8 cellular contexts compared by ENCODE assay signal in the genomic region with DNA sequence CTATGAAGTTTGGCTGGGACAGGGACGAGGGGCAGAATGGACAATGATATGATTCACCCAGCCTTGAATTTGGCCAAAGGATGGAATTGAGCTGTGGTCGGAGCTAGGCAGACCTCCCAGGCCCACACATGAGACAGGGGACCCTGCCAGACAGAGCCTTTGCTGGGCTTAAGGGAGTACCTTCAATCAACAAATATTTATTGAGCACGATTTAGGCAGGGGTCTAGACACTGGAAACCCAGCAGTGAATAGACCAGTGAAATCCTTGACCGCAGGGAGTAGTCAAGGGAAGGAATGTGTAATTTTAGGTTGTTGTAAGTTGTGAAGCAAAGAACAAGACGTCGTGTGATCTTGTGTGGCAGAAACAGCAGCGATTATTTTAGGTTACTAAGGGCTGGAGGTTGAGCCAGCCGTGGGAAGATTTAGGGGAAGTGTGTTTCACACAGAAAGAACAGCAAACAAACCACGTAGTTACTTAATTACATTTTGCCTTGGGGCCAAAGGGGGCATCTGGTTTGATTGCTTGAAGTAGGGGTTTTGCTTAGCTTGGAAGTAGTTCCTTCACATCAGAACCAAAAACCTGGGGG. TPM values are rescaled to one million over a fixed set of nuclear protein-coding genes. Genes with fewer than 3 reads are reported as not detected.
DNase-seq lines count a peak whose midpoint lies in the region; ATAC-seq and TF ChIP-seq lines count a peak whose summit lies in the region.

No MANE protein-coding gene starts in this region.

- H3K36me3 Mint-ChIP-seq in activated T-cell treated with anti-CD3 and anti-CD28 coated beads, Interleukin-2, amount 50 U/mL, for 4 hours (ENCODE audit: insufficient read depth), result peaks cover 3% of the 10 kb centered on the region

- H3K4me3 Mint-ChIP-seq in activated T-cell treated with anti-CD3 and anti-CD28 coated beads, Interleukin-2, amount 50 U/mL, for 4 hours, result peak overlapping the region; percentile 95

- DNase-seq in Jurkat, Clone E6-1 (ENCODE audit: low read depth, low spot score), result peak; percentile 57
- DNase-seq in activated T-cell treated with anti-CD3 and anti-CD28 coated beads, Interleukin-2, amount 50 U/mL, for 4 hours, result peak; percentile 20
- DNase-seq in germinal center (ENCODE audit: low spot score), result peak; percentile 75
- no peak for DNase-seq in HuH-7 (ENCODE audit: low spot score)

- peak overlapping the region; percentile 45 to 97 (median 90) for H3K27ac ChIP-seq in skin epidermis

- peaks cover 29% of the 10 kb centered on the region for H3K4me1 Mint-ChIP-seq in activated T-cell treated with anti-CD3 and anti-CD28 coated beads, Interleukin-2, amount 50 U/mL, for 4 hours (ENCODE audit: low read depth)

- peak; percentile 8 to 11 for ATAC-seq in activated T-cell treated with anti-CD3 and anti-CD28 coated beads, Interleukin-2, amount 50 U/mL, for 4 hours
- ATAC-seq in HG03460 (IDR thresholded peaks at IDR 0.05; ENCODE audit: unreplicated experiment) (no peak), GM21381 (IDR thresholded peaks at IDR 0.05; ENCODE audit: unreplicated experiment) (no peak)

- H3K4me3 ChIP-seq in GM12875 (ENCODE audit: low read depth, low read length) (peak overlapping the region; percentile 99), skin epidermis (peak overlapping the region; percentile 78 to 95 (median 85))
- peak overlapping the region; percentile 72 for H3K4me3 ChIP-seq in Jurkat, Clone E6-1 (ENCODE audit: low read length)

- no peaks in the 10 kb centered on the region for H3K9me3 Mint-ChIP-seq in activated T-cell treated with anti-CD3 and anti-CD28 coated beads, Interleukin-2, amount 50 U/mL, for 4 hours

- no peak for TF ChIP-seq CTCF in GM12875 (IDR thresholded peaks at IDR 0.05; ENCODE audit: borderline replicate concordance, insufficient read depth, low read depth, low read length)

- no peaks in the 10 kb centered on the region for H3K27me3 Mint-ChIP-seq in activated T-cell treated with anti-CD3 and anti-CD28 coated beads, Interleukin-2, amount 50 U/mL, for 4 hours (ENCODE audit: low read depth)

RNA-seq across cellular contexts. Expression of a gene that starts 16.9 kb away (rescaled TPM):
- polyA plus RNA-seq in Jurkat, Clone E6-1 (2012; ENCODE audit: insufficient read depth, insufficient read length), result not detected
- total RNA-seq in activated T-cell treated with anti-CD3 and anti-CD28 coated beads, Interleukin-2, amount 50 U/mL, for 4 hours, result under 1 TPM in 2 of 3 donors, not detected in 1; 0.43 to 0.95 TPM

RNA-seq across cellular contexts. Expression of a gene that starts 21.4 kb away (rescaled TPM):
- polyA plus RNA-seq in Jurkat, Clone E6-1 (2012; ENCODE audit: insufficient read depth, insufficient read length), result 45.1 TPM
- 10 to 100 TPM; 41.5 to 45.8 (median 44.3) TPM for total RNA-seq in activated T-cell treated with anti-CD3 and anti-CD28 coated beads, Interleukin-2, amount 50 U/mL, for 4 hours

RNA-seq across cellular contexts. Expression of a gene that starts 35.2 kb away (rescaled TPM):
- polyA plus RNA-seq in Jurkat, Clone E6-1 (2012; ENCODE audit: insufficient read depth, insufficient read length), result 69.7 TPM
- total RNA-seq in activated T-cell treated with anti-CD3 and anti-CD28 coated beads, Interleukin-2, amount 50 U/mL, for 4 hours, result 10 to 100 TPM; 15.3 to 19.8 (median 19.7) TPM

RNA-seq across cellular contexts. Expression of a gene that starts 38.2 kb away (rescaled TPM):
- polyA plus RNA-seq in Jurkat, Clone E6-1 (2012; ENCODE audit: insufficient read depth, insufficient read length), result 89.3 TPM
- 10 to 100 TPM; 74.2 to 95.4 (median 87.4) TPM for total RNA-seq in activated T-cell treated with anti-CD3 and anti-CD28 coated beads, Interleukin-2, amount 50 U/mL, for 4 hours

RNA-seq across cellular contexts. Expression of a gene that starts 50.2 kb away (rescaled TPM):
- polyA plus RNA-seq in Jurkat, Clone E6-1 (2012; ENCODE audit: insufficient read depth, insufficient read length), result 398 TPM
- total RNA-seq in activated T-cell treated with anti-CD3 and anti-CD28 coated beads, Interleukin-2, amount 50 U/mL, for 4 hours, result 100 to 1,000 TPM; 651 to 686 (median 684) TPM

Comparison
In these comparisons a context has a peak if more than half of its experiments do, and no peak if none do; other contexts are left out.
1. ATAC-seq: peak in activated T-cell treated with anti-CD3 and anti-CD28 coated beads, Interleukin-2, amount 50 U/mL, for 4 hours (2 of 2); none in HG03460 (single experiment) and GM21381 (single experiment).
2. Peak in every context shown above with its lines, with median percentiles within 50 percentile points of each other: H3K4me3 ChIP-seq.